Comparison of ENCODE assay signal across 23 cellular contexts in genomic region chr9:125425901-125426515, GRCh38.
DNase-seq lines count a peak whose midpoint lies in the region; ATAC-seq, FAIRE-seq and TF ChIP-seq lines count a peak whose summit lies in the region.
"Had no signal": no experiment of that assay in that cellular context is flagged by ENCODE, and none has a peak within 500 bp of the region (broad histone marks: within the 10 kb centered on the region; RNA-seq: fewer than 3 reads in every experiment).

No MANE protein-coding gene starts in this region.

- H3K79me1 ChIP-seq in mesendoderm (ENCODE audit: low read length) = no peaks in the 10 kb centered on the region

- no peak overlapping the region for H2AK5ac ChIP-seq in mesendoderm (ENCODE audit: low read length)

- no peak for ATAC-seq in HCT116
- ATAC-seq: activated CD8-positive, alpha-beta T cell treated with anti-CD3 and anti-CD28 coated beads, Interleukin-2, amount 10 ng/mL, durations not matched to agents 7 days and 5 days; left ventricle myocardium superior had no signal

- peaks cover 11% of the 10 kb centered on the region for H3K27me3 Mint-ChIP-seq in astrocyte (ENCODE audit: low read depth, unreplicated experiment)
- H3K27me3 Mint-ChIP-seq in nephron (ENCODE audit: low read depth) = peaks cover 4% of the 10 kb centered on the region
- H3K27me3 Mint-ChIP-seq: activated naive CD8-positive, alpha-beta T cell treated with anti-CD3 and anti-CD28 coated beads, Interleukin-2, amount 10 ng/mL, durations not matched to agents 7 days and 5 days had no signal

- H3K9me2 ChIP-seq in HCT116 (ENCODE audit: insufficient read depth) (no peaks in the 10 kb centered on the region), MM.1S (replicated peaks; ENCODE audit: insufficient read depth, low read length) (no peaks in the 10 kb centered on the region)

- H3K56ac ChIP-seq in mesendoderm (ENCODE audit: low read length) = no peak overlapping the region

- DNase-seq in HCT116 (ENCODE audit: low read depth, low spot score) = no peak
- no peak for DNase-seq in MM.1S
- DNase-seq in astrocyte (ENCODE audit: low read depth) = no peak
- no peak for DNase-seq in H7
- no peak for DNase-seq in mesendoderm
- DNase-seq in activated naive CD4-positive, alpha-beta T cell treated with Interleukin-2 at 50 U/mL for 16 hours = no peak
- no peak for DNase-seq in activated gamma-delta T cell (lab: John Stamatoyannopoulos, UW)
- DNase-seq: activated CD4-positive, alpha-beta T cell treated with anti-CD3 and anti-CD28 coated beads for 1 hour; activated CD8-positive, alpha-beta T cell treated with anti-CD3 and anti-CD28 coated beads, Interleukin-2, amount 10 ng/mL, durations not matched to agents 7 days and 5 days; activated naive CD8-positive, alpha-beta T cell treated with anti-CD3 and anti-CD28 coated beads, Interleukin-2, amount 10 ng/mL, durations not matched to agents 7 days and 5 days; activated T-cell treated with anti-CD3 and anti-CD28 coated beads for 4 hours; central memory CD4-positive, alpha-beta T cell; H9; left ventricle myocardium superior; NCI-H1092; NCI-H1694 treated with DMSO at 0.1 percent for 48 hours; NCI-H2171; NCI-H510A; sigmoid colon; stimulated activated naive CD4-positive, alpha-beta T cell treated with Interleukin-2 at 50 U/mL for 16 hours had no signal

- no peaks in the 10 kb centered on the region for H3K4me1 Mint-ChIP-seq in astrocyte (ENCODE audit: low read depth, unreplicated experiment)
- peaks cover 35% of the 10 kb centered on the region for H3K4me1 Mint-ChIP-seq in nephron
- H3K4me1 Mint-ChIP-seq: activated naive CD8-positive, alpha-beta T cell treated with anti-CD3 and anti-CD28 coated beads, Interleukin-2, amount 10 ng/mL, durations not matched to agents 7 days and 5 days had no signal

- POLR2A ChIA-PET in HCT116 (lab: Charles Lee) = no interaction called here

- BruUV-seq in HCT116 (replicated peaks; lab: Mats Ljungman, UMichigan) = no TSS peak

- WGBS in mesendoderm (ENCODE audit: extremely low coverage, insufficient coverage, low lambda C conversion rate) = no CpG with 5 or more reads among the region's 14 CpGs

- H3K9ac ChIP-seq in HCT116 (ENCODE audit: low read length) (no peak overlapping the region), MM.1S (ENCODE audit: low read length) (no peak overlapping the region), astrocyte (ENCODE audit: low read length) (no peak overlapping the region), mesendoderm (ENCODE audit: low read length) (no peak overlapping the region)
- H3K9ac ChIP-seq: BLaER1 treated with 17β-estradiol and CSF1 and Interleukin-3, amounts not matched to agents 10 nM and 100 nM had no signal

- TF ChIP-seq CTCF in HCT116 (IDR thresholded peaks at IDR 0.05 in 2 of 3, conservative IDR thresholded peaks at IDR 0.05 in 1 of 3; ENCODE audit: borderline replicate concordance in 1 of 3, insufficient read depth in 1 of 3, low read depth in 2 of 3, low read length in 2 of 3) = no peak
- no peak for TF ChIP-seq CTCF in MM.1S (IDR thresholded peaks at IDR 0.05; ENCODE audit: low read length)
- TF ChIP-seq CTCF in astrocyte (IDR thresholded peaks at IDR 0.05; ENCODE audit: insufficient read depth, low read depth, low read length) = no peak
- no peak for TF ChIP-seq CTCF in nephron (IDR thresholded peaks at IDR 0.05; ENCODE audit: unreplicated experiment in 3 of 3)

- no peak overlapping the region for H2BK5ac ChIP-seq in mesendoderm (ENCODE audit: low read length)

- H3K4me3 ChIP-seq in HCT116 (replicated peaks in 1 of 2; ENCODE audit: low read depth in 1 of 2, low read length in 2 of 2) (no peak overlapping the region), MM.1S (ENCODE audit: low read length) (no peak overlapping the region), astrocyte (ENCODE audit: insufficient read depth, low read depth, low read length) (no peak overlapping the region), H7 (ENCODE audit: insufficient read depth, low read depth, low read length) (no peak overlapping the region), mesendoderm (ENCODE audit: low read length) (no peak overlapping the region)
- H3K4me3 ChIP-seq: BLaER1 treated with 17β-estradiol and CSF1 and Interleukin-3, amounts not matched to agents 10 nM and 100 nM; sigmoid colon had no signal

- H3K36me3 ChIP-seq in HCT116 (ENCODE audit: control insufficient read depth in 1 of 2, insufficient read depth in 2 of 2, low read length in 2 of 2) (no peaks in the 10 kb centered on the region), MM.1S (replicated peaks; ENCODE audit: insufficient read depth, low read length) (no peaks in the 10 kb centered on the region), astrocyte (ENCODE audit: insufficient read depth, low read length) (no peaks in the 10 kb centered on the region), H7 (replicated peaks; ENCODE audit: control insufficient read depth, insufficient read depth, low read length) (no peaks in the 10 kb centered on the region), mesendoderm (ENCODE audit: control insufficient read depth, insufficient read depth, low read length) (no peaks in the 10 kb centered on the region)
- H3K36me3 ChIP-seq: BLaER1 treated with 17β-estradiol and CSF1 and Interleukin-3, amounts not matched to agents 10 nM and 100 nM; sigmoid colon had no signal

- no peak for TF ChIP-seq RAD21 in HCT116 (IDR thresholded peaks at IDR 0.05; ENCODE audit: low read depth)

- peaks cover 3% of the 10 kb centered on the region for H3K36me3 Mint-ChIP-seq in astrocyte (ENCODE audit: low read depth, unreplicated experiment)
- no peaks in the 10 kb centered on the region for H3K36me3 Mint-ChIP-seq in nephron (ENCODE audit: low read depth)
- H3K36me3 Mint-ChIP-seq: activated naive CD8-positive, alpha-beta T cell treated with anti-CD3 and anti-CD28 coated beads, Interleukin-2, amount 10 ng/mL, durations not matched to agents 7 days and 5 days had no signal

- peaks cover 7 to 32% of the 10 kb centered on the region in 2 experiments; a peak in 3 of 4 replicates for H3K4me1 ChIP-seq in HCT116 (ENCODE audit: control insufficient read depth in 1 of 2, insufficient read depth in 2 of 2, low read length in 2 of 2)
- H3K4me1 ChIP-seq in MM.1S (ENCODE audit: low read length) = no peaks in the 10 kb centered on the region
- no peaks in the 10 kb centered on the region for H3K4me1 ChIP-seq in astrocyte (ENCODE audit: insufficient read depth, low read length)
- no peaks in the 10 kb centered on the region for H3K4me1 ChIP-seq in mesendoderm (ENCODE audit: control insufficient read depth, low read depth, low read length)

- H3K9me3 ChIP-seq in HCT116 (ENCODE audit: control insufficient read depth in 1 of 2, insufficient read depth in 1 of 2, low read depth in 1 of 2, low read length in 2 of 2) (no peaks in the 10 kb centered on the region), MM.1S (replicated peaks; ENCODE audit: insufficient read depth, low read length) (no peaks in the 10 kb centered on the region), astrocyte (ENCODE audit: insufficient read depth, low read depth, low read length) (no peaks in the 10 kb centered on the region)
- H3K9me3 ChIP-seq: BLaER1 treated with 17β-estradiol and CSF1 and Interleukin-3, amounts not matched to agents 10 nM and 100 nM; sigmoid colon had no signal

- H2BK15ac ChIP-seq in mesendoderm (replicated peaks; ENCODE audit: low read depth) = no peak overlapping the region

- H3K27ac ChIP-seq in HCT116 (ENCODE audit: low read depth, low read length) (no peak overlapping the region), MM.1S (ENCODE audit: low read length) (no peak overlapping the region), astrocyte (ENCODE audit: low read depth, low read length) (no peak overlapping the region), mesendoderm (ENCODE audit: low read depth, low read length) (no peak overlapping the region)
- H3K27ac ChIP-seq: BLaER1 treated with 17β-estradiol and CSF1 and Interleukin-3, amounts not matched to agents 10 nM and 100 nM had no signal

- H3K4me3 Mint-ChIP-seq in astrocyte (ENCODE audit: unreplicated experiment) = no peak overlapping the region
- no peak overlapping the region for H3K4me3 Mint-ChIP-seq in nephron
- H3K4me3 Mint-ChIP-seq: activated CD8-positive, alpha-beta T cell treated with anti-CD3 and anti-CD28 coated beads, Interleukin-2, amount 10 ng/mL, durations not matched to agents 7 days and 5 days; activated naive CD8-positive, alpha-beta T cell treated with anti-CD3 and anti-CD28 coated beads, Interleukin-2, amount 10 ng/mL, durations not matched to agents 7 days and 5 days; H9 had no signal

- no peaks in the 10 kb centered on the region for H3F3A ChIP-seq in MM.1S (ENCODE audit: insufficient read depth, low read length)

- H3K27me3 ChIP-seq in HCT116 (ENCODE audit: insufficient read depth, low read length) (no peaks in the 10 kb centered on the region), MM.1S (replicated peaks; ENCODE audit: insufficient read depth, low read length) (no peaks in the 10 kb centered on the region), astrocyte (ENCODE audit: insufficient read depth, low read length) (no peaks in the 10 kb centered on the region), H7 (ENCODE audit: control insufficient read depth, insufficient read depth, low read length) (no peaks in the 10 kb centered on the region), mesendoderm (ENCODE audit: insufficient read depth, low read length, poor library complexity) (no peaks in the 10 kb centered on the region)
- H3K27me3 ChIP-seq: BLaER1 treated with 17β-estradiol and CSF1 and Interleukin-3, amounts not matched to agents 10 nM and 100 nM; sigmoid colon had no signal

- no peaks in the 10 kb centered on the region for H3K79me2 ChIP-seq in HCT116 (ENCODE audit: insufficient read depth, low read length)
- no peaks in the 10 kb centered on the region for H3K79me2 ChIP-seq in MM.1S (ENCODE audit: low read length)
- H3K79me2 ChIP-seq in astrocyte (ENCODE audit: insufficient read depth, low read length) = no peaks in the 10 kb centered on the region
- H3K79me2 ChIP-seq in mesendoderm (ENCODE audit: control insufficient read depth, insufficient read depth, low read length) = no peaks in the 10 kb centered on the region

- no peak for TF ChIP-seq POLR2A in HCT116 (IDR thresholded peaks at IDR 0.05; ENCODE audit: borderline replicate concordance, extremely low read depth, insufficient read depth, insufficient read length)

- no peak overlapping the region for H4K8ac ChIP-seq in mesendoderm (ENCODE audit: low read depth, low read length)

- intact Hi-C loops in HCT116 (cut with micrococcal nuclease) = loop anchor here (5.0 kb wide), 1 partner anchor 801 kb away; no protein-coding TSS in a partner anchor

- H4K20me1 ChIP-seq in HCT116 (ENCODE audit: insufficient read depth) (no peaks in the 10 kb centered on the region), MM.1S (ENCODE audit: insufficient read depth, low read length) (no peaks in the 10 kb centered on the region), astrocyte (ENCODE audit: insufficient read depth, low read length) (no peaks in the 10 kb centered on the region)
- H4K20me1 ChIP-seq: BLaER1 treated with 17β-estradiol and CSF1 and Interleukin-3, amounts not matched to agents 10 nM and 100 nM had no signal

- H2AFZ ChIP-seq in HCT116 (ENCODE audit: low read depth, low read length, poor library complexity, severe bottlenecking) (peak overlapping the region; percentile 65), MM.1S (ENCODE audit: low read length) (peak overlapping the region; percentile 68), astrocyte (ENCODE audit: low read depth, low read length) (peak overlapping the region; percentile 71)

- H4K5ac ChIP-seq in mesendoderm (ENCODE audit: low read length) = no peak overlapping the region

- no peak for FAIRE-seq in astrocyte (lab: Jason Lieb, UNC)
- FAIRE-seq: G401.6 had no signal

- no peak overlapping the region for H3K4ac ChIP-seq in mesendoderm (ENCODE audit: low read depth, low read length)

- RAD21 ChIA-PET in HCT116 (lab: Charles Lee; ENCODE audit: low non-redundant PET in 1 of 2, low total read pairs in 2 of 2, uncharacterized antibody in 2 of 2, unreplicated experiment in 2 of 2) = no interaction called here

- CTCF ChIA-PET in HCT116 (lab: Charles Lee) = interaction anchor here (0.7 to 0.8 kb wide), 2 partner anchors 170 to 868 kb away, joined by 3 to 4 read pairs; no protein-coding TSS in a partner anchor

- no peak overlapping the region for H3K18ac ChIP-seq in mesendoderm (ENCODE audit: low read length)

- no peak overlapping the region for H3K27ac Mint-ChIP-seq in astrocyte (ENCODE audit: unreplicated experiment)
- H3K27ac Mint-ChIP-seq in nephron = peak overlapping the region; percentile 94 to 97 (median 94)
- H3K27ac Mint-ChIP-seq: activated CD8-positive, alpha-beta T cell treated with anti-CD3 and anti-CD28 coated beads, Interleukin-2, amount 10 ng/mL, durations not matched to agents 7 days and 5 days; activated naive CD8-positive, alpha-beta T cell treated with anti-CD3 and anti-CD28 coated beads, Interleukin-2, amount 10 ng/mL, durations not matched to agents 7 days and 5 days; H9 had no signal

- H2BK120ac ChIP-seq in mesendoderm (ENCODE audit: low read depth, low read length) = no peak overlapping the region

- no peaks in the 10 kb centered on the region for H3K9me3 Mint-ChIP-seq in astrocyte (ENCODE audit: unreplicated experiment)
- no peaks in the 10 kb centered on the region for H3K9me3 Mint-ChIP-seq in nephron
- H3K9me3 Mint-ChIP-seq: activated naive CD8-positive, alpha-beta T cell treated with anti-CD3 and anti-CD28 coated beads, Interleukin-2, amount 10 ng/mL, durations not matched to agents 7 days and 5 days; H9 had no signal

- no peak overlapping the region for H3K23ac ChIP-seq in mesendoderm (ENCODE audit: low read length)

- no peak overlapping the region for H3K4me2 ChIP-seq in HCT116 (ENCODE audit: low read length)
- H3K4me2 ChIP-seq in MM.1S (ENCODE audit: low read depth, low read length) = no peak overlapping the region
- H3K4me2 ChIP-seq in astrocyte (ENCODE audit: low read length) = no peak overlapping the region
- no peak overlapping the region for H3K4me2 ChIP-seq in mesendoderm (ENCODE audit: low read length)
- H3K4me2 ChIP-seq: BLaER1 treated with 17β-estradiol and CSF1 and Interleukin-3, amounts not matched to agents 10 nM and 100 nM had no signal
